In genomic region chr10:127600479-127600878, GRCh38 we compare ENCODE assay signal across 26 cellular contexts. TPM values are rescaled to one million over a fixed set of nuclear protein-coding genes. Genes with fewer than 3 reads are reported as not detected.
DNase-seq lines count a peak whose midpoint lies in the region; ATAC-seq, FAIRE-seq and TF ChIP-seq lines count a peak whose summit lies in the region.
"Had no signal": no experiment of that assay in that cellular context is flagged by ENCODE, and none has a peak within 500 bp of the region (broad histone marks: within the 10 kb centered on the region; RNA-seq: fewer than 3 reads in every experiment).

No MANE protein-coding gene starts in this region.

- in situ Hi-C loops in mammary epithelial cell (cut with MboI; ENCODE audit: low sequenced_read_pairs in 2 of 2) = no loop called here

- no peaks in the 10 kb centered on the region for H3K36me3 ChIP-seq in mammary epithelial cell (ENCODE audit: insufficient read depth, low read length)
- H3K36me3 ChIP-seq in SJCRH30 = no peaks in the 10 kb centered on the region
- H3K36me3 ChIP-seq: colonic mucosa, lower lobe of right lung, transverse colon had no signal

- CTCF ChIA-PET in MCF 10A (lab: Yijun Ruan, JAX) (no interaction called here), mammary epithelial cell (lab: Charles Lee; ENCODE audit: low non-redundant PET) (no interaction called here)

- no peak overlapping the region for H3K4me2 ChIP-seq in mammary epithelial cell (ENCODE audit: insufficient read depth, low read depth, low read length)
- H3K4me2 ChIP-seq: smooth muscle cell had no signal

- no peak overlapping the region for H3K4me3 ChIP-seq in mammary epithelial cell (replicated peaks in 1 of 3; ENCODE audit: insufficient read depth in 1 of 3, low read depth in 2 of 3, low read length in 3 of 3)
- H3K4me3 ChIP-seq in SJCRH30 = no peak overlapping the region
- H3K4me3 ChIP-seq: colonic mucosa, lower lobe of right lung, smooth muscle cell, transverse colon had no signal

- POLR2A ChIA-PET in MCF 10A (lab: Yijun Ruan, JAX) = no interaction called here

- DNase-seq in MCF 10A (ENCODE audit: unreplicated experiment) (peak; percentile 36), mammary epithelial cell (no peak), SJCRH30 (peak; percentile 36 to 51), kidney tubule cell (ENCODE audit: low spot score) (peak; percentile 6), urothelium cell line (ENCODE audit: low spot score) (peak; percentile 39), T-helper 17 cell (no peak), SW480 (ENCODE audit: low spot score) (no peak), DMS153 treated with DMSO at 0.1 percent for 48 hours (lab: John Stamatoyannopoulos, UW; ENCODE audit: unreplicated experiment) (no peak)
- DNase-seq: activated CD8-positive, alpha-beta T cell treated with anti-CD3 and anti-CD28 coated beads, Interleukin-2, amount 10 ng/mL, durations not matched to agents 7 days and 5 days; activated T-cell treated with anti-CD3 and anti-CD28 coated beads, Interleukin-2, amount 50 U/mL, for 72 hours; colonic mucosa; lower lobe of right lung; naive B cell; NCI-H2029 treated with DMSO at 0.1 percent for 48 hours; NCI-H524; transverse colon had no signal

- dilution Hi-C loops in mammary epithelial cell (cut with HindIII; ENCODE audit: low sequenced_read_pairs) = no loop called here

- H3K4me1 ChIP-seq in mammary epithelial cell (ENCODE audit: insufficient read depth, low read length) = no peaks in the 10 kb centered on the region
- no peaks in the 10 kb centered on the region for H3K4me1 ChIP-seq in SJCRH30
- H3K4me1 ChIP-seq: colonic mucosa, lower lobe of right lung, transverse colon had no signal

- no peak for FAIRE-seq in urothelium cell line (lab: Jason Lieb, UNC)
- FAIRE-seq: A204.1, endothelial cell of umbilical vein, frontal cortex had no signal

- ATAC-seq in T-helper 17 cell = no peak
- ATAC-seq: activated CD8-positive, alpha-beta T cell treated with anti-CD3 and anti-CD28 coated beads, Interleukin-2, amount 10 ng/mL, durations not matched to agents 7 days and 5 days; activated T-cell treated with anti-CD3 and anti-CD28 coated beads, Interleukin-2, amount 50 U/mL, for 72 hours; lower lobe of right lung had no signal

- H3K4me3 Mint-ChIP-seq in MCF 10A (ENCODE audit: unreplicated experiment) (no peak overlapping the region), T-helper 17 cell (no peak overlapping the region)
- H3K4me3 Mint-ChIP-seq: activated CD8-positive, alpha-beta T cell treated with anti-CD3 and anti-CD28 coated beads, Interleukin-2, amount 10 ng/mL, durations not matched to agents 7 days and 5 days; activated naive CD8-positive, alpha-beta T cell; activated T-cell treated with anti-CD3 and anti-CD28 coated beads, Interleukin-2, amount 50 U/mL, for 72 hours; brain; naive B cell had no signal

- H3K9me3 Mint-ChIP-seq in MCF 10A (ENCODE audit: unreplicated experiment) = no peaks in the 10 kb centered on the region

- BruUV-seq in MCF 10A (replicated peaks; lab: Mats Ljungman, UMichigan) (no TSS peak), mammary epithelial cell (replicated peaks; lab: Mats Ljungman, UMichigan) (no TSS peak)

- H3K9ac ChIP-seq in mammary epithelial cell (ENCODE audit: insufficient read depth, low read length) = no peak overlapping the region

- no peaks in the 10 kb centered on the region for H3K79me2 ChIP-seq in mammary epithelial cell (ENCODE audit: insufficient read depth, low read length)

- TF ChIP-seq CTCF in MCF 10A (IDR thresholded peaks at IDR 0.05; ENCODE audit: unreplicated experiment) = no peak
- TF ChIP-seq CTCF in mammary epithelial cell (conservative IDR thresholded peaks at IDR 0.05 in 1 of 2, IDR thresholded peaks at IDR 0.05 in 1 of 2; ENCODE audit: extremely low read depth in 1 of 2, insufficient read depth in 1 of 2, low read depth in 1 of 2, low read length in 2 of 2) = no peak

- H3K36me3 Mint-ChIP-seq in MCF 10A (ENCODE audit: insufficient read depth, unreplicated experiment) = no peaks in the 10 kb centered on the region
- no peaks in the 10 kb centered on the region for H3K36me3 Mint-ChIP-seq in T-helper 17 cell (ENCODE audit: low read depth)
- H3K36me3 Mint-ChIP-seq: activated naive CD8-positive, alpha-beta T cell; brain; naive B cell had no signal

- intact Hi-C loops in MCF 10A (cut with micrococcal nuclease) (no loop called here), mammary epithelial cell (cut with micrococcal nuclease) (no loop called here)

- H3K27ac Mint-ChIP-seq in MCF 10A (ENCODE audit: low read depth, unreplicated experiment) = no peak overlapping the region
- no peak overlapping the region for H3K27ac Mint-ChIP-seq in T-helper 17 cell
- H3K27ac Mint-ChIP-seq: activated CD8-positive, alpha-beta T cell treated with anti-CD3 and anti-CD28 coated beads, Interleukin-2, amount 10 ng/mL, durations not matched to agents 7 days and 5 days; activated naive CD8-positive, alpha-beta T cell; activated T-cell treated with anti-CD3 and anti-CD28 coated beads, Interleukin-2, amount 50 U/mL, for 72 hours; brain had no signal

- no peak overlapping the region for H2AFZ ChIP-seq in mammary epithelial cell (ENCODE audit: low read depth, low read length)

- H3K4me1 Mint-ChIP-seq in MCF 10A (ENCODE audit: insufficient read depth, unreplicated experiment) = no peaks in the 10 kb centered on the region
- no peaks in the 10 kb centered on the region for H3K4me1 Mint-ChIP-seq in T-helper 17 cell
- H3K4me1 Mint-ChIP-seq: brain, naive B cell had no signal

- H3K27ac ChIP-seq in mammary epithelial cell (ENCODE audit: insufficient read depth, low read depth, low read length) = no peak overlapping the region
- H3K27ac ChIP-seq in SJCRH30 = no peak overlapping the region
- H3K27ac ChIP-seq: C4-2B, colonic mucosa, lower lobe of right lung, RWPE1, transverse colon had no signal

- H3K9me3 ChIP-seq in mammary epithelial cell (replicated peaks; ENCODE audit: insufficient read depth, low read length) (no peaks in the 10 kb centered on the region), SJCRH30 (replicated peaks) (no peaks in the 10 kb centered on the region), T-helper 17 cell (ENCODE audit: control insufficient read depth, low read length, poor library complexity, severe bottlenecking) (no peaks in the 10 kb centered on the region)
- H3K9me3 ChIP-seq: colonic mucosa, lower lobe of right lung, transverse colon had no signal

- no peaks in the 10 kb centered on the region for H3K27me3 ChIP-seq in mammary epithelial cell (ENCODE audit: insufficient read depth, low read length)
- no peaks in the 10 kb centered on the region for H3K27me3 ChIP-seq in SJCRH30
- H3K27me3 ChIP-seq: colonic mucosa, transverse colon had no signal

- H3K27me3 Mint-ChIP-seq in MCF 10A (ENCODE audit: insufficient read depth, unreplicated experiment) (peaks cover 20% of the 10 kb centered on the region), T-helper 17 cell (peaks cover 14% of the 10 kb centered on the region)

- no peaks in the 10 kb centered on the region for H4K20me1 ChIP-seq in mammary epithelial cell (ENCODE audit: insufficient read depth, low read length)

- WGBS in mammary epithelial cell (ENCODE audit: low coverage, missing lambda C conversion rate) = 69% methylated on average over 10 of the region's 11 CpGs

RNA-seq across cellular contexts. Expression of gene NPS, which starts 51.4 kb away (rescaled TPM):
- not detected in 2 replicates for total RNA-seq in MCF 10A (2022)
- not detected for total RNA-seq in mammary epithelial cell
- not detected for polyA plus RNA-seq in mammary epithelial cell
- not detected for polyA minus RNA-seq in mammary epithelial cell
- not detected in 2 replicates for total RNA-seq in SJCRH30 (2014; rRNA removed; shearing (Covaris generic))
- total RNA-seq in T-helper 17 cell = not detected
- total RNA-seq: activated CD8-positive, alpha-beta T cell treated with anti-CD3 and anti-CD28 coated beads, Interleukin-2, amount 10 ng/mL, durations not matched to agents 7 days and 5 days; activated T-cell treated with anti-CD3 and anti-CD28 coated beads, Interleukin-2, amount 50 U/mL, for 72 hours; colonic mucosa; endothelial cell of umbilical vein; frontal cortex; lower lobe of right lung; posterior vena cava; smooth muscle cell; T-helper 1 cell treated with Interleukin-12 subunit alpha and Interleukin-12 subunit beta and Interleukin-4 antibody, amounts not matched to agents 30 ng/mL and 1 ng/mL, for 36 hours; transverse colon had no signal
- polyA plus RNA-seq: endothelial cell of umbilical vein, smooth muscle cell had no signal

Comparison
In these comparisons a context has a peak if more than half of its experiments do, and no peak if none do; other contexts are left out.
1. DNase-seq: peak in MCF 10A (single experiment), SJCRH30 (2 of 2), kidney tubule cell (single experiment) and urothelium cell line (single experiment); none in mammary epithelial cell (single experiment), T-helper 17 cell (0 of 3), SW480 (single experiment) and DMS153 treated with DMSO at 0.1 percent for 48 hours (single experiment).